ENCODE assay signal across 8 cellular contexts in genomic region chr20:5996765-5997164, GRCh38. TPM values are rescaled to one million over a fixed set of nuclear protein-coding genes. Genes with fewer than 3 reads are reported as not detected.
A peak's percentile ranks its signal among the peaks of the same experiment; 100 is the strongest.
DNase-seq lines count a peak whose midpoint lies in the region; ATAC-seq, FAIRE-seq and TF ChIP-seq lines count a peak whose summit lies in the region.

No MANE protein-coding gene starts in this region.

- H3K4me3 Mint-ChIP-seq in WTC11, result no peak overlapping the region
- peak overlapping the region; percentile 32 for H3K4me3 Mint-ChIP-seq in natural killer cell treated with Interleukin-12 subunit alpha and Interleukin-12 subunit beta and Interleukin-15 and Interleukin-18, amount 100 ng/mL, for 72 hours

- no peaks in the 10 kb centered on the region for H3K4me1 Mint-ChIP-seq in WTC11
- H3K4me1 Mint-ChIP-seq in natural killer cell treated with Interleukin-12 subunit alpha and Interleukin-12 subunit beta and Interleukin-15 and Interleukin-18, amount 100 ng/mL, for 72 hours (ENCODE audit: low read depth in 2 of 2), result peaks cover 17 to 21% of the 10 kb centered on the region in 2 donors

- FAIRE-seq in GM19239 (lab: Jason Lieb, UNC) (peak; percentile 88), pancreas (lab: Jason Lieb, UNC) (no peak)

- H3K27ac Mint-ChIP-seq in WTC11, result no peak overlapping the region
- peak overlapping the region in 1 of 2 donors; percentile 62 for H3K27ac Mint-ChIP-seq in natural killer cell treated with Interleukin-12 subunit alpha and Interleukin-12 subunit beta and Interleukin-15 and Interleukin-18, amount 100 ng/mL, for 72 hours

- no peaks in the 10 kb centered on the region for H3K9me3 Mint-ChIP-seq in WTC11
- no peaks in the 10 kb centered on the region for H3K9me3 Mint-ChIP-seq in natural killer cell treated with Interleukin-12 subunit alpha and Interleukin-12 subunit beta and Interleukin-15 and Interleukin-18, amount 100 ng/mL, for 72 hours

- 93 to 97% methylated on average over 1 of the region's 1 CpG for WGBS in pancreas, 2 donors

- DNase-seq in CD1c-positive myeloid dendritic cell (ENCODE audit: extremely low spot score) (peak; percentile 11), GM19239 (ENCODE audit: insufficient read length, low spot score) (peak; percentile 40), WTC11 (ENCODE audit: low spot score) (no peak), 8988T (no peak), NCI-H345 (lab: John Stamatoyannopoulos, UW) (no peak), pancreas (no peak)
- DNase-seq in natural killer cell treated with Interleukin-12 subunit alpha and Interleukin-12 subunit beta and Interleukin-15 and Interleukin-18, amount 100 ng/mL, for 72 hours (ENCODE audit: low spot score), result peak; percentile 81

- no peaks in the 10 kb centered on the region for H3K4me1 ChIP-seq in pancreas

- H3K9me3 ChIP-seq in pancreas, result no peaks in the 10 kb centered on the region

- intact Hi-C loops in pancreas (cut with DNase I), result no loop called here

- H3K27me3 Mint-ChIP-seq in WTC11 (ENCODE audit: low read depth), result no peaks in the 10 kb centered on the region
- no peaks in the 10 kb centered on the region for H3K27me3 Mint-ChIP-seq in natural killer cell treated with Interleukin-12 subunit alpha and Interleukin-12 subunit beta and Interleukin-15 and Interleukin-18, amount 100 ng/mL, for 72 hours

- peak; percentile 90 for ATAC-seq in HG03108 (IDR thresholded peaks at IDR 0.05; ENCODE audit: unreplicated experiment)
- peak; percentile 61; the same call in 1 of the 2 replicates for ATAC-seq in WTC11
- peak; percentile 99 for ATAC-seq in natural killer cell treated with Interleukin-12 subunit alpha and Interleukin-12 subunit beta and Interleukin-15 and Interleukin-18, amount 100 ng/mL, for 72 hours
- no peak for ATAC-seq in pancreas

- H3K27ac ChIP-seq in pancreas, result no peak overlapping the region

- H3K27me3 ChIP-seq in pancreas, result no peaks in the 10 kb centered on the region

- H3K4me3 ChIP-seq in pancreas, result no peak overlapping the region

- no peaks in the 10 kb centered on the region for H3K36me3 ChIP-seq in pancreas

- peaks cover 20% of the 10 kb centered on the region for H3K36me3 Mint-ChIP-seq in WTC11
- H3K36me3 Mint-ChIP-seq in natural killer cell treated with Interleukin-12 subunit alpha and Interleukin-12 subunit beta and Interleukin-15 and Interleukin-18, amount 100 ng/mL, for 72 hours, result peaks cover 9% of the 10 kb centered on the region

- CTCF ChIA-PET in WTC11 (lab: Charles Lee), result interaction anchor here (0.9 kb wide), 1 partner anchor 468 kb away, joined by 3 read pairs; no protein-coding TSS in a partner anchor

- TF ChIP-seq CTCF in WTC11 (IDR thresholded peaks at IDR 0.05), result no peak
- TF ChIP-seq CTCF in pancreas (IDR thresholded peaks at IDR 0.05), result no peak

- POLR2A ChIA-PET in WTC11 (lab: Charles Lee), result no interaction called here

TF ChIP-seq in WTC11, 78 proteins besides CTCF, POLR2A, EP300 and RAD21:
- no peak for TF ChIP-seq E2F5 (CRISPR knock-in tag; IDR thresholded peaks at IDR 0.05)
- no peak for TF ChIP-seq ZNF423 (CRISPR knock-in tag; IDR thresholded peaks at IDR 0.05)
- TF ChIP-seq ZNF138 (CRISPR knock-in tag; conservative IDR thresholded peaks at IDR 0.05), result no peak

RNA-seq across cellular contexts. Expression of gene CRLS1, which starts 9.2 kb away (rescaled TPM):
- total RNA-seq in WTC11 (2021), result 36.1 to 44.0 TPM (median 36.8 TPM) in 3 replicates
- 10 to 100 TPM; 31.8 to 35.3 TPM for total RNA-seq in natural killer cell treated with Interleukin-12 subunit alpha and Interleukin-12 subunit beta and Interleukin-15 and Interleukin-18, amount 100 ng/mL, for 72 hours
- total RNA-seq in pancreas, result 10 to 100 TPM; 15.5 to 23.7 (median 20.7) TPM
- polyA plus RNA-seq in pancreas, result 10 to 100 TPM; 36.8 to 39.4 TPM

RNA-seq across cellular contexts. Expression of gene MCM8, which starts 46.3 kb away (rescaled TPM):
- 28.0 to 29.5 TPM (median 29.5 TPM) in 3 replicates for total RNA-seq in WTC11 (2021)
- total RNA-seq in natural killer cell treated with Interleukin-12 subunit alpha and Interleukin-12 subunit beta and Interleukin-15 and Interleukin-18, amount 100 ng/mL, for 72 hours, result 10 to 100 TPM; 23.9 to 34.1 TPM
- 1 to 10 TPM; 2.1 to 3.2 (median 2.3) TPM for total RNA-seq in pancreas
- polyA plus RNA-seq in pancreas, result 1 to 10 TPM; 1.3 to 2.7 TPM

RNA-seq across cellular contexts. Expression of gene TRMT6, which starts 46.4 kb away (rescaled TPM):
- total RNA-seq in WTC11 (2021) (15.4 to 17.2 TPM (median 16.7 TPM) in 3 replicates), pancreas (1 to 10 TPM; 4.6 to 6.6 (median 5.4) TPM)
- 10 to 100 TPM; 20.1 to 28.6 TPM for total RNA-seq in natural killer cell treated with Interleukin-12 subunit alpha and Interleukin-12 subunit beta and Interleukin-15 and Interleukin-18, amount 100 ng/mL, for 72 hours
- polyA plus RNA-seq in pancreas, result 1 to 10 TPM; 4.9 to 9.7 TPM

RNA-seq across cellular contexts. Expression of gene LRRN4, which starts 57.1 kb away (rescaled TPM):
- 0.32 to 0.64 TPM (median 0.48 TPM) in 3 replicates for total RNA-seq in WTC11 (2021)
- total RNA-seq in natural killer cell treated with Interleukin-12 subunit alpha and Interleukin-12 subunit beta and Interleukin-15 and Interleukin-18, amount 100 ng/mL, for 72 hours, result not detected
- total RNA-seq in pancreas, result 1 to 10 TPM; 1.5 to 7.9 (median 2.7) TPM
- polyA plus RNA-seq in pancreas, result 1 to 10 TPM in 1 of 2 donors, under 1 TPM in 1; 0.66 to 2.7 TPM

Comparison
In these comparisons a context has a peak if more than half of its experiments do, and no peak if none do; other contexts are left out.
1. DNase-seq: peak in CD1c-positive myeloid dendritic cell (single experiment), GM19239 (single experiment) and natural killer cell treated with Interleukin-12 subunit alpha and Interleukin-12 subunit beta and Interleukin-15 and Interleukin-18, amount 100 ng/mL, for 72 hours (single experiment); none in WTC11 (single experiment), 8988T (single experiment), NCI-H345 (single experiment) and pancreas (0 of 6).
2. ATAC-seq: peak in HG03108 (single experiment), WTC11 (single experiment) and natural killer cell treated with Interleukin-12 subunit alpha and Interleukin-12 subunit beta and Interleukin-15 and Interleukin-18, amount 100 ng/mL, for 72 hours (2 of 2); none in pancreas (0 of 4).